Comparison of ENCODE assay signal across 11 cellular contexts in genomic region chr6:43572015-43572414, GRCh38.
"Had no signal": no experiment of that assay in that cellular context is flagged by ENCODE, and none has a peak within 500 bp of the region (broad histone marks: within the 10 kb centered on the region; RNA-seq: fewer than 3 reads in every experiment).

No MANE protein-coding gene starts in this region.

- H3K4me3 ChIP-seq: dorsolateral prefrontal cortex, gastroesophageal sphincter, heart right ventricle, lung, ovary, tibial nerve had no signal

- H3K27me3 ChIP-seq: dorsolateral prefrontal cortex, gastroesophageal sphincter, heart right ventricle, ovary, tibial nerve had no signal

- ATAC-seq: gastroesophageal sphincter, heart right ventricle, left colon had no signal

- DNase-seq: activated CD4-positive, alpha-beta T cell treated with anti-CD3 and anti-CD28 coated beads for 48 hours; activated naive CD4-positive, alpha-beta T cell treated with Interleukin-2 at 50 U/mL for 16 hours; dorsolateral prefrontal cortex; heart right ventricle; left colon; midbrain; ovary; stimulated activated CD4-positive, alpha-beta T cell treated with anti-CD3 and anti-CD28 coated beads, Interleukin-1b, Interleukin-23, amount 100 ng/mL, for 48 hours had no signal

- H3K9me3 ChIP-seq: gastroesophageal sphincter, heart right ventricle, ovary, tibial nerve had no signal

- H3K36me3 ChIP-seq: ovary had no signal

- H3K27ac ChIP-seq: dorsolateral prefrontal cortex, gastroesophageal sphincter, heart right ventricle, ovary, tibial nerve had no signal
